21 cellular contexts compared by ENCODE assay signal in genomic region chrX:102063445-102064074, GRCh38.
DNase-seq lines count a peak whose midpoint lies in the region; ATAC-seq, FAIRE-seq and TF ChIP-seq lines count a peak whose summit lies in the region.
"Had no signal": no experiment of that assay in that cellular context is flagged by ENCODE, and none has a peak within 500 bp of the region (broad histone marks: within the 10 kb centered on the region; RNA-seq: fewer than 3 reads in every experiment).

No MANE protein-coding gene starts in this region.

- no peak overlapping the region for H3K18ac ChIP-seq in mesendoderm (ENCODE audit: low read length)

- H4K8ac ChIP-seq in mesendoderm (ENCODE audit: low read depth, low read length): no peak overlapping the region

- no peak for FAIRE-seq in GM12878 (lab: Jason Lieb, UNC)
- FAIRE-seq: D721Med had no signal

- RAD21 ChIA-PET in GM12878 (lab: Charles Lee; ENCODE audit: unreplicated experiment): no interaction called here

- in situ Hi-C loops in GM12878 (cut with MboI): no loop called here

- 47% methylated on average over 2 of the region's 2 CpGs for WGBS in GM12878 (ENCODE audit: insufficient coverage, insufficient replicate concordance, low lambda C conversion rate, missing lambda C conversion rate)
- no CpG with 5 or more reads among the region's 2 CpGs for WGBS in mesendoderm (ENCODE audit: extremely low coverage, insufficient coverage, low lambda C conversion rate)
- no CpG with 5 or more reads among the region's 2 CpGs for WGBS in endodermal cell (ENCODE audit: insufficient coverage in 1 of 2, insufficient read length in 1 of 2), 2 experiments

- H3K4me3 Mint-ChIP-seq in MCF 10A (ENCODE audit: unreplicated experiment) (no peak overlapping the region), endodermal cell (no peak overlapping the region)
- H3K4me3 Mint-ChIP-seq: CD8-positive, alpha-beta T cell; T-helper 1 cell treated with Interleukin-12 subunit alpha and Interleukin-12 subunit beta and Interleukin-4 antibody, amounts not matched to agents 30 μg/mL and 1 μg/mL, for 36 hours had no signal

- H3K27me3 ChIP-seq in breast epithelium (peaks cover 0 to 44% of the 10 kb centered on the region in 2 donors), GM12878 (replicated peaks in 1 of 2; ENCODE audit: control insufficient read depth in 2 of 2, insufficient read depth in 2 of 2, low read length in 1 of 2) (no peaks in the 10 kb centered on the region), mesendoderm (ENCODE audit: insufficient read depth, low read length, poor library complexity) (no peaks in the 10 kb centered on the region), endodermal cell (ENCODE audit: control insufficient read depth, insufficient read depth, low read length, poor library complexity, severe bottlenecking) (no peaks in the 10 kb centered on the region)
- H3K27me3 ChIP-seq: BLaER1 treated with 17β-estradiol and CSF1 and Interleukin-3, amounts not matched to agents 10 nM and 100 nM; SJCRH30 had no signal

- H3K9me3 ChIP-seq in breast epithelium (peaks cover 0 to 7% of the 10 kb centered on the region in 2 donors), GM12878 (replicated peaks; ENCODE audit: control insufficient read depth, insufficient read depth, low read length) (no peaks in the 10 kb centered on the region), endodermal cell (ENCODE audit: control insufficient read depth, low read length) (peaks cover 28% of the 10 kb centered on the region)
- H3K9me3 ChIP-seq: SJCRH30 had no signal

- H4K5ac ChIP-seq in mesendoderm (ENCODE audit: low read length): no peak overlapping the region

- no peak for TF ChIP-seq POLR2A in breast epithelium (IDR thresholded peaks at IDR 0.05)
- TF ChIP-seq POLR2A in GM12878 (IDR thresholded peaks at IDR 0.05; ENCODE audit: low read depth, low read length): no peak

- H2BK15ac ChIP-seq in mesendoderm (replicated peaks; ENCODE audit: low read depth): no peak overlapping the region

- H3K4me1 Mint-ChIP-seq in MCF 10A (ENCODE audit: insufficient read depth, unreplicated experiment): peaks cover 7% of the 10 kb centered on the region
- no peaks in the 10 kb centered on the region for H3K4me1 Mint-ChIP-seq in endodermal cell

- H3K56ac ChIP-seq in mesendoderm (ENCODE audit: low read length): no peak overlapping the region

- CTCF ChIA-PET in MCF 10A (lab: Yijun Ruan, JAX) (no interaction called here), GM12878 (lab: Yijun Ruan, JAX) (no interaction called here)

- H3K27ac ChIP-seq in breast epithelium (no peak overlapping the region), GM12878 (ENCODE audit: control insufficient read depth, insufficient read depth) (no peak overlapping the region), mesendoderm (ENCODE audit: low read depth, low read length) (no peak overlapping the region), endodermal cell (ENCODE audit: low read depth, low read length) (no peak overlapping the region)
- H3K27ac ChIP-seq: BLaER1 treated with 17β-estradiol and CSF1 and Interleukin-3, amounts not matched to agents 10 nM and 100 nM; PC-9; SJCRH30 had no signal

- no peak for ATAC-seq in GM12878
- ATAC-seq in HG02588 (IDR thresholded peaks at IDR 0.05; ENCODE audit: unreplicated experiment): no peak
- ATAC-seq: CD8-positive, alpha-beta T cell had no signal

- H3K4me2 ChIP-seq in GM12878 (ENCODE audit: control insufficient read depth, insufficient read depth) (no peak overlapping the region), mesendoderm (ENCODE audit: low read length) (no peak overlapping the region)
- H3K4me2 ChIP-seq: BLaER1 treated with 17β-estradiol and CSF1 and Interleukin-3, amounts not matched to agents 10 nM and 100 nM; PC-9 had no signal

- no peaks in the 10 kb centered on the region for H3K36me3 ChIP-seq in breast epithelium
- H3K36me3 ChIP-seq in GM12878 (ENCODE audit: control insufficient read depth in 2 of 2, insufficient read depth in 2 of 2, low read length in 1 of 2): no peaks in the 10 kb centered on the region
- no peaks in the 10 kb centered on the region for H3K36me3 ChIP-seq in mesendoderm (ENCODE audit: control insufficient read depth, insufficient read depth, low read length)
- no peaks in the 10 kb centered on the region for H3K36me3 ChIP-seq in endodermal cell (ENCODE audit: control insufficient read depth, insufficient read depth, low read length)
- H3K36me3 ChIP-seq: BLaER1 treated with 17β-estradiol and CSF1 and Interleukin-3, amounts not matched to agents 10 nM and 100 nM; SJCRH30 had no signal

- H3K79me1 ChIP-seq in mesendoderm (ENCODE audit: low read length): no peaks in the 10 kb centered on the region

- H3K4me3 ChIP-seq in breast epithelium: no peak overlapping the region
- no peak overlapping the region for H3K4me3 ChIP-seq in GM12878
- H3K4me3 ChIP-seq in mesendoderm (ENCODE audit: low read length): no peak overlapping the region
- H3K4me3 ChIP-seq in endodermal cell (ENCODE audit: low read length): no peak overlapping the region
- H3K4me3 ChIP-seq: BLaER1 treated with 17β-estradiol and CSF1 and Interleukin-3, amounts not matched to agents 10 nM and 100 nM; PC-9; SJCRH30 had no signal

- H3K27ac Mint-ChIP-seq in MCF 10A (ENCODE audit: low read depth, unreplicated experiment): no peak overlapping the region
- no peak overlapping the region for H3K27ac Mint-ChIP-seq in endodermal cell
- H3K27ac Mint-ChIP-seq: CD8-positive, alpha-beta T cell; T-helper 1 cell treated with Interleukin-12 subunit alpha and Interleukin-12 subunit beta and Interleukin-4 antibody, amounts not matched to agents 30 μg/mL and 1 μg/mL, for 36 hours had no signal

- intact Hi-C loops in MCF 10A (cut with micrococcal nuclease): no loop called here
- intact Hi-C loops in breast epithelium (cut with DNase I; ENCODE audit: low total_unique reads): no loop called here
- intact Hi-C loops in GM12878 (cut with micrococcal nuclease; ENCODE audit: unreplicated experiment): no loop called here

- DNase-seq in MCF 10A (ENCODE audit: unreplicated experiment) (peak; percentile 9), breast epithelium (ENCODE audit: low spot score in 2 of 2) (no peak), NAMALWA (ENCODE audit: low spot score) (peak; percentile 12), GM12878 (ENCODE audit: low read depth, low spot score) (no peak), mesendoderm (peak; percentile 35), endodermal cell (no peak), COR-L47 (lab: John Stamatoyannopoulos, UW) (no peak)
- DNase-seq: CD8-positive, alpha-beta T cell; GF-D8; GOT3; Kasumi-1; NCI-H1694 treated with DMSO at 0.1 percent for 48 hours; NCI-H2107; NCI-H510A; NCI-H774; PC-9 had no signal

- H3K9ac ChIP-seq in GM12878 (ENCODE audit: control insufficient read depth, insufficient read depth, low read length) (no peak overlapping the region), mesendoderm (ENCODE audit: low read length) (no peak overlapping the region), endodermal cell (ENCODE audit: extremely low read depth, low read length, poor library complexity, severe bottlenecking) (no peak overlapping the region)
- H3K9ac ChIP-seq: BLaER1 treated with 17β-estradiol and CSF1 and Interleukin-3, amounts not matched to agents 10 nM and 100 nM had no signal

- no peaks in the 10 kb centered on the region for H3K79me2 ChIP-seq in GM12878 (ENCODE audit: control insufficient read depth, insufficient read depth, low read length)
- H3K79me2 ChIP-seq in mesendoderm (ENCODE audit: control insufficient read depth, insufficient read depth, low read length): no peaks in the 10 kb centered on the region

- no peak overlapping the region for H2BK5ac ChIP-seq in mesendoderm (ENCODE audit: low read length)

- no peak overlapping the region for H3K4ac ChIP-seq in mesendoderm (ENCODE audit: low read depth, low read length)

- H3K36me3 Mint-ChIP-seq in MCF 10A (ENCODE audit: insufficient read depth, unreplicated experiment) (no peaks in the 10 kb centered on the region), endodermal cell (ENCODE audit: low read depth) (no peaks in the 10 kb centered on the region)
- H3K36me3 Mint-ChIP-seq: CD8-positive, alpha-beta T cell had no signal

- H2AFZ ChIP-seq in GM12878 (ENCODE audit: control insufficient read depth, low read depth, low read length): no peak overlapping the region
- H2AFZ ChIP-seq: PC-9 had no signal

- BruUV-seq in MCF 10A (replicated peaks; lab: Mats Ljungman, UMichigan) (no TSS peak), GM12878 (replicated peaks; lab: Mats Ljungman, UMichigan) (no TSS peak)

- TF ChIP-seq RAD21 in GM12878 (IDR thresholded peaks at IDR 0.05; ENCODE audit: insufficient read depth, low read depth, low read length): no peak

- no peak overlapping the region for H2BK120ac ChIP-seq in mesendoderm (ENCODE audit: low read depth, low read length)

- no peaks in the 10 kb centered on the region for H4K20me1 ChIP-seq in GM12878 (ENCODE audit: control insufficient read depth, insufficient read depth)
- H4K20me1 ChIP-seq: BLaER1 treated with 17β-estradiol and CSF1 and Interleukin-3, amounts not matched to agents 10 nM and 100 nM had no signal

- TF ChIP-seq CTCF in MCF 10A (IDR thresholded peaks at IDR 0.05; ENCODE audit: unreplicated experiment) (no peak), breast epithelium (IDR thresholded peaks at IDR 0.05) (no peak), GM12878 (IDR thresholded peaks at IDR 0.05 in 2 of 3, conservative IDR thresholded peaks at IDR 0.05 in 1 of 3; ENCODE audit: control insufficient read depth in 2 of 3, extremely low read depth in 1 of 3, insufficient read depth in 1 of 3, low read depth in 3 of 3, low read length in 3 of 3) (no peak), endodermal cell (conservative IDR thresholded peaks at IDR 0.05) (no peak)

- no peak overlapping the region for H2AK5ac ChIP-seq in mesendoderm (ENCODE audit: low read length)

- TF ChIP-seq EP300 in GM12878 (IDR thresholded peaks at IDR 0.05; ENCODE audit: borderline replicate concordance in 1 of 2, control insufficient read depth in 1 of 2, low read depth in 2 of 2, low read length in 2 of 2): no peak

- H3K27me3 Mint-ChIP-seq in MCF 10A (ENCODE audit: insufficient read depth, unreplicated experiment) (peaks cover 32% of the 10 kb centered on the region), endodermal cell (ENCODE audit: insufficient read depth) (no peaks in the 10 kb centered on the region)

- H3K4me1 ChIP-seq in breast epithelium: no peaks in the 10 kb centered on the region
- no peaks in the 10 kb centered on the region for H3K4me1 ChIP-seq in GM12878 (ENCODE audit: control insufficient read depth, insufficient read depth, low read length)
- no peaks in the 10 kb centered on the region for H3K4me1 ChIP-seq in mesendoderm (ENCODE audit: control insufficient read depth, low read depth, low read length)
- no peaks in the 10 kb centered on the region for H3K4me1 ChIP-seq in endodermal cell (ENCODE audit: control insufficient read depth, insufficient read depth, low read length)
- H3K4me1 ChIP-seq: BLaER1 treated with 17β-estradiol and CSF1 and Interleukin-3, amounts not matched to agents 10 nM and 100 nM; SJCRH30 had no signal

- SMC1A ChIA-PET in GM12878 (lab: Charles Lee; ENCODE audit: uncharacterized antibody, unreplicated experiment): no interaction called here

- POLR2A ChIA-PET in MCF 10A (lab: Yijun Ruan, JAX): interaction anchor here (1.1 kb wide), 1 partner anchor 12 kb away, joined by 3 read pairs; no protein-coding TSS in a partner anchor
- POLR2A ChIA-PET in GM12878 (lab: Charles Lee): no interaction called here

- no peak overlapping the region for H3K23ac ChIP-seq in mesendoderm (ENCODE audit: low read length)

- H3K9me3 Mint-ChIP-seq in MCF 10A (ENCODE audit: unreplicated experiment) (peaks cover 5% of the 10 kb centered on the region), endodermal cell (peaks cover 80% of the 10 kb centered on the region)
- H3K9me3 Mint-ChIP-seq: CD8-positive, alpha-beta T cell; T-helper 1 cell treated with Interleukin-12 subunit alpha and Interleukin-12 subunit beta and Interleukin-4 antibody, amounts not matched to agents 30 μg/mL and 1 μg/mL, for 36 hours had no signal

Comparison
In these comparisons a context has a peak if more than half of its experiments do, and no peak if none do; other contexts are left out.
1. DNase-seq: peak in MCF 10A (single experiment), NAMALWA (single experiment) and mesendoderm (single experiment); none in breast epithelium (0 of 2), GM12878 (single experiment), endodermal cell (single experiment) and COR-L47 (single experiment).